Comparison of ENCODE assay signal across 25 cellular contexts in the genomic region with DNA sequence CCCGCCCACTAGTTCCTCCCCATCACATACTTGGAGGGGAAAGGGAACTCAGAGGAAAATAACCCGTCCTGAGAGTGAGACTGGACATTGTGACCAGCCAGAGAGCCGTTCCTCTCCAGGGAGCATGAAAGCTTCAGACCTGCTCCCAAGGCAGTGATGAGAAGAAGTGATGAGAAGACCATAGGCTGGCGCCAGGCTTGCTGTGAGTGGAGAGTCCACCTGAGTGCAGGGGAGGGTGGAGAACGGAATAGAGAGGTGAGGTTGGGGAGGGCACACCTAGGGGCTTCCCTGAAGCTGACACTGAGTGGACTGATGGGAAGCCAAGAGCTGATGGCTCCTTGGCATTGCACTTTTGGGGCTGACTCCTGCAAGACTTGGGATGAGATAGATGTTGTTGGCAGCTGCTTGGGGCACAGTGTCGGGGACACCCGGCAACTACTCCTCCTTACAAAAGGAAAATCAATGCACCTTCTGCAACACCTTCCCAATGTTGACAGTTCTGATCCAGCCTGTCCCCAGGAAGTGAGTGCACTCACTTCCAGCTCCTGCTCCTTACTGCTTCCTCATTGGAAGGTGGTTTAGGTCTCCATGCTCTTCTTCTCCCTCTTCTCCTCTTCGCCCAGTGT.
"Had no signal": no experiment of that assay in that cellular context is flagged by ENCODE, and none has a peak within 500 bp of the region (broad histone marks: within the 10 kb centered on the region; RNA-seq: fewer than 3 reads in every experiment).

No MANE protein-coding gene starts in this region.

- H3K36me3 Mint-ChIP-seq: memory B cell; naive thymus-derived CD4-positive, alpha-beta T cell; natural killer cell treated with Interleukin-12 subunit alpha and Interleukin-12 subunit beta and Interleukin-15 and Interleukin-18, amount 100 ng/mL, for 72 hours had no signal

- H3K36me3 ChIP-seq: heart right ventricle, left lung, right lobe of liver, suprapubic skin, thoracic aorta, tibial artery, vagina had no signal

- H3K4me3 Mint-ChIP-seq: memory B cell; naive thymus-derived CD4-positive, alpha-beta T cell; natural killer cell treated with Interleukin-12 subunit alpha and Interleukin-12 subunit beta and Interleukin-15 and Interleukin-18, amount 100 ng/mL, for 72 hours; stimulated activated naive CD8-positive, alpha-beta T cell treated with anti-CD3 and anti-CD28 coated beads, Interleukin-15, Interleukin-2, amounts not matched to agents 100 ng/mL and 50 ng/mL, for 24 hours had no signal

- H3K9me3 ChIP-seq: heart right ventricle, left lung, mucosa of descending colon, psoas muscle, right lobe of liver, suprapubic skin, thoracic aorta, tibial artery, vagina had no signal

- ATAC-seq: heart right ventricle; left colon; left lung; mucosa of descending colon; naive thymus-derived CD4-positive, alpha-beta T cell; natural killer cell treated with Interleukin-12 subunit alpha and Interleukin-12 subunit beta and Interleukin-15 and Interleukin-18, amount 100 ng/mL, for 72 hours; psoas muscle; right lobe of liver had no signal

- DNase-seq: heart right ventricle; kidney; left colon; left lung; midbrain; mucosa of descending colon; naive thymus-derived CD4-positive, alpha-beta T cell; psoas muscle; right lobe of liver; stimulated activated CD4-positive, alpha-beta T cell treated with anti-CD3 and anti-CD28 coated beads, Interleukin-12 subunit alpha, Interleukin-12 subunit beta, amount 100 ng/mL, for 4 hours; stimulated activated CD4-positive, alpha-beta T cell treated with anti-CD3 and anti-CD28 coated beads, Interleukin-15, amount 100 ng/mL, for 24 hours; stimulated activated CD4-positive, alpha-beta T cell treated with anti-CD3 and anti-CD28 coated beads, Interleukin-2, amount 100 ng/mL, for 24 hours; stimulated activated CD4-positive, alpha-beta T cell treated with anti-CD3 and anti-CD28 coated beads, Interleukin-4, amount 100 ng/mL, for 1 hour; stimulated activated naive CD4-positive, alpha-beta T cell; tibial artery; trophoblast cell had no signal

- H3K27ac ChIP-seq: heart right ventricle, hepatocyte, left lung, parathyroid adenoma, psoas muscle, right lobe of liver, skin epidermis, suprapubic skin, thoracic aorta, tibial artery, vagina had no signal

- H3K27me3 ChIP-seq: right lobe of liver, suprapubic skin, tibial artery, vagina had no signal

- H3K4me1 ChIP-seq: heart right ventricle, left lung, parathyroid adenoma, psoas muscle, right lobe of liver, suprapubic skin, tibial artery, vagina had no signal

- H3K4me1 Mint-ChIP-seq: memory B cell; naive thymus-derived CD4-positive, alpha-beta T cell had no signal

- H3K27ac Mint-ChIP-seq: memory B cell; naive thymus-derived CD4-positive, alpha-beta T cell; natural killer cell treated with Interleukin-12 subunit alpha and Interleukin-12 subunit beta and Interleukin-15 and Interleukin-18, amount 100 ng/mL, for 72 hours; stimulated activated naive CD8-positive, alpha-beta T cell treated with anti-CD3 and anti-CD28 coated beads, Interleukin-15, Interleukin-2, amounts not matched to agents 100 ng/mL and 50 ng/mL, for 24 hours had no signal

- H3K4me3 ChIP-seq: heart right ventricle, hepatocyte, left lung, mucosa of descending colon, psoas muscle, right lobe of liver, skin epidermis, suprapubic skin, thoracic aorta, tibial artery, vagina had no signal

- H3K9me3 Mint-ChIP-seq: memory B cell; naive thymus-derived CD4-positive, alpha-beta T cell; natural killer cell treated with Interleukin-12 subunit alpha and Interleukin-12 subunit beta and Interleukin-15 and Interleukin-18, amount 100 ng/mL, for 72 hours; stimulated activated naive CD8-positive, alpha-beta T cell treated with anti-CD3 and anti-CD28 coated beads, Interleukin-15, Interleukin-2, amounts not matched to agents 100 ng/mL and 50 ng/mL, for 24 hours had no signal
